2 cellular contexts compared by ENCODE assay signal in the genomic region with DNA sequence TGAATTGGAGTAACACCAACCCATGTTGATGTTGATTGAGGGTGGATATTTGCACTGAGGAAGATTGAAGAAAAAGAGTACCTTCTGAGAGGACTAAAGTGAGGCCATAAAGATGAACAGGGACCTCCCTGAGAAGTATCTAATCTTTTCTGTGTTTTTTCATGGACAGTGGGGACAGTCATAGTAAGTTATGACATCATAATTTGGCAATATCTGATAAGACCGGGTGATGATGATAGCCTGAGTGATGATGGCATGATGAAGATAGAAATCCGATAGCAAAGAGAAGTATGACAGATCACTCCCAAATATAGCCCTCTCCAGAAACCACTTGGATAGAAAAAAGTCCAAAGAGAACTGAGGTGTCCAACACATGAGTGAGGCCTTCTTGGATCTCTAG.
TF ChIP-seq lines count a peak whose summit lies in the region.

No MANE protein-coding gene starts in this region.

TF ChIP-seq in HEK293, 187 proteins besides CTCF, POLR2A, EP300 and RAD21:
- TF ChIP-seq ZBTB21 (tag by site-specific recombination; IDR thresholded peaks at IDR 0.05) (peak; percentile 32), ZNF629 (tag by site-specific recombination; IDR thresholded peaks at IDR 0.05) (peak; percentile 15; the same call in 1 of the 2 replicates), ZNF555 (tag by site-specific recombination; conservative IDR thresholded peaks at IDR 0.05) (no peak), ZNF571 (tag by site-specific recombination; IDR thresholded peaks at IDR 0.05) (no peak), ATF2 (tag by site-specific recombination; IDR thresholded peaks at IDR 0.05; ENCODE audit: low read depth) (peak; percentile 48; the same call in 1 of the 2 replicates)

TF ChIP-seq in K562, 482 proteins besides CTCF, POLR2A, EP300 and RAD21:
- TF ChIP-seq BRF1 (IDR thresholded peaks at IDR 0.05; ENCODE audit: borderline replicate concordance, extremely low read depth, insufficient read length) (no peak), ATF3 (IDR thresholded peaks at IDR 0.05) (peak; percentile 52), ATF3 (CRISPR knock-in tag; conservative IDR thresholded peaks at IDR 0.05) (no peak), ATF7 (IDR thresholded peaks at IDR 0.05) (peak; percentile 54; the same call in 1 of the 2 replicates)
